31 cellular contexts compared by ENCODE assay signal in genomic region chr10:116265686-116266085, GRCh38. TPM values are rescaled to one million over a fixed set of nuclear protein-coding genes. Genes with fewer than 3 reads are reported as not detected.
"Had no signal": no experiment of that assay in that cellular context is flagged by ENCODE, and none has a peak within 500 bp of the region (broad histone marks: within the 10 kb centered on the region; RNA-seq: fewer than 3 reads in every experiment).

No MANE protein-coding gene starts in this region.

- ATAC-seq: heart right ventricle; left colon; left ventricle myocardium superior; lower lobe of right lung; natural killer cell; stimulated activated memory B cell treated with anti-CD40 and anti-IgM and Interleukin-4, amounts not matched to agents 10 μg/mL and 1 μg/mL and 100 μg/mL, for 72 hours; stimulated activated naive CD8-positive, alpha-beta T cell treated with anti-CD3 and anti-CD28 coated beads, Interleukin-15, Interleukin-2, amounts not matched to agents 100 U/mL and 50 U/mL, for 24 hours had no signal

- H3K36me3 Mint-ChIP-seq: memory B cell; natural killer cell; stimulated activated memory B cell treated with anti-CD40 and anti-IgM and Interleukin-4, amounts not matched to agents 10 μg/mL and 1 μg/mL and 100 μg/mL, for 72 hours had no signal

- H3K4me1 ChIP-seq: colonic mucosa, lower lobe of right lung, prostate gland, testis had no signal

- H3K36me3 ChIP-seq: colonic mucosa, esophagus squamous epithelium, heart right ventricle, lower lobe of right lung, prostate gland, right atrium auricular region, sigmoid colon, tibial artery had no signal

- H3K4me1 Mint-ChIP-seq: memory B cell; natural killer cell; stimulated activated memory B cell treated with anti-CD40 and anti-IgM and Interleukin-4, amounts not matched to agents 10 μg/mL and 1 μg/mL and 100 μg/mL, for 72 hours had no signal

- DNase-seq: colonic mucosa; effector CD8-positive, alpha-beta T cell; endodermal cell; esophagus squamous epithelium; foreskin melanocyte; glutamatergic neuron; heart right ventricle; hippocampal formation; kidney glomerular epithelial cell; left colon; left ventricle myocardium superior; lower lobe of right lung; natural killer cell; sigmoid colon; stimulated activated CD4-positive, alpha-beta T cell treated with anti-CD3 and anti-CD28 coated beads, Interleukin-4, amount 100 ng/mL, for 4 hours; stimulated activated naive CD8-positive, alpha-beta T cell treated with anti-CD3 and anti-CD28 coated beads, Interleukin-15, Interleukin-2, amounts not matched to agents 100 U/mL and 50 U/mL, for 24 hours; substantia nigra; testis; tibial artery had no signal

- H3K4me3 ChIP-seq: colonic mucosa, esophagus squamous epithelium, heart right ventricle, lower lobe of right lung, prostate gland, right atrium auricular region, sigmoid colon, testis, tibial artery had no signal

- H3K9me3 ChIP-seq: colonic mucosa, esophagus squamous epithelium, heart right ventricle, lower lobe of right lung, prostate gland, right atrium auricular region, sigmoid colon, testis, tibial artery had no signal

- H3K27ac ChIP-seq: colonic mucosa, epithelial cell of prostate, esophagus squamous epithelium, heart right ventricle, lower lobe of right lung, prostate gland, right atrium auricular region, sigmoid colon, testis, tibial artery had no signal

- H3K9me3 Mint-ChIP-seq: dendritic cell treated with granulocyte-macrophage colony-stimulating factor and Interleukin-4, amounts not matched to agents 40 ng/mL and 50 ng/mL, for 4 days; endodermal cell; stimulated activated memory B cell treated with anti-CD40 and anti-IgM and Interleukin-4, amounts not matched to agents 10 μg/mL and 1 μg/mL and 100 μg/mL, for 72 hours; type B pancreatic cell had no signal

- H3K27me3 ChIP-seq: testis had no signal

- H3K4me3 Mint-ChIP-seq: dendritic cell treated with granulocyte-macrophage colony-stimulating factor and Interleukin-4, amounts not matched to agents 40 ng/mL and 50 ng/mL, for 4 days; endodermal cell; memory B cell; natural killer cell; stimulated activated memory B cell treated with anti-CD40 and anti-IgM and Interleukin-4, amounts not matched to agents 10 μg/mL and 1 μg/mL and 100 μg/mL, for 72 hours; type B pancreatic cell had no signal

- H3K27ac Mint-ChIP-seq: dendritic cell treated with granulocyte-macrophage colony-stimulating factor and Interleukin-4, amounts not matched to agents 40 ng/mL and 50 ng/mL, for 4 days; endodermal cell; memory B cell; natural killer cell; stimulated activated memory B cell treated with anti-CD40 and anti-IgM and Interleukin-4, amounts not matched to agents 10 μg/mL and 1 μg/mL and 100 μg/mL, for 72 hours; type B pancreatic cell had no signal

RNA-seq across cellular contexts. Expression of gene GFRA1, which starts 7.3 kb away (rescaled TPM):
- total RNA-seq: mononuclear cell, natural killer cell had no signal

RNA-seq across cellular contexts. Expression of gene CCDC172, which starts 58.6 kb away (rescaled TPM):
- total RNA-seq: chondrocyte, colonic mucosa, esophagus squamous epithelium, heart right ventricle, left colon, left ventricle myocardium superior, lower lobe of right lung, mononuclear cell, natural killer cell, omental fat pad, right atrium auricular region, sigmoid colon, skeletal muscle tissue, urinary bladder had no signal
